In genomic region chr7:17939670-17940301, GRCh38 we compare ENCODE assay signal across 8 cellular contexts. TPM values are rescaled to one million over a fixed set of nuclear protein-coding genes. Genes with fewer than 3 reads are reported as not detected.
DNase-seq lines count a peak whose midpoint lies in the region; ATAC-seq and TF ChIP-seq lines count a peak whose summit lies in the region.

No MANE protein-coding gene starts in this region.

- H3K4me1 Mint-ChIP-seq in activated naive CD8-positive, alpha-beta T cell treated with anti-CD3 and anti-CD28 coated beads, Interleukin-2, amount 10 ng/mL, durations not matched to agents 7 days and 5 days, result peaks cover 43% of the 10 kb centered on the region

- H3K9me3 Mint-ChIP-seq in activated naive CD8-positive, alpha-beta T cell treated with anti-CD3 and anti-CD28 coated beads, Interleukin-2, amount 10 ng/mL, durations not matched to agents 7 days and 5 days, result no peaks in the 10 kb centered on the region

- H3K4me1 ChIP-seq in heart right ventricle, result peaks cover 0 to 53% (median 38%) of the 10 kb centered on the region in 9 donors
- peaks cover 56% of the 10 kb centered on the region for H3K4me1 ChIP-seq in vagina

- H3K4me3 Mint-ChIP-seq in activated naive CD8-positive, alpha-beta T cell treated with anti-CD3 and anti-CD28 coated beads, Interleukin-2, amount 10 ng/mL, durations not matched to agents 7 days and 5 days, result peak overlapping the region; percentile 95

- POLR2A ChIA-PET in activated naive CD8-positive, alpha-beta T cell treated with anti-CD3 and anti-CD28 coated beads, Interleukin-2, amount 10 ng/mL, durations not matched to agents 7 days and 5 days (lab: Charles Lee), result interaction anchor here (1.0 kb wide), 1 partner anchor 13 kb away, joined by 3 read pairs; no protein-coding TSS in a partner anchor

- 0 to 1% methylated on average over 28 of the region's 28 CpGs for WGBS in heart right ventricle, 2 donors

- H3K4me3 ChIP-seq in heart right ventricle (peak overlapping the region; percentile 75 to 96 (median 90)), vagina (peak overlapping the region; percentile 89 to 93)

- peak overlapping the region; percentile 76 to 98 (median 96) for H3K27ac ChIP-seq in heart right ventricle
- H3K27ac ChIP-seq in vagina, result peak overlapping the region; percentile 99

- ATAC-seq in GM19468 (IDR thresholded peaks at IDR 0.05; ENCODE audit: extremely low read depth, unreplicated experiment) (peak; percentile 5), HG03575 (IDR thresholded peaks at IDR 0.05; ENCODE audit: extremely low read depth, insufficient number of reproducible peaks, low FRiP score, unreplicated experiment) (peak; percentile 13), heart right ventricle (peak; percentile 46 to 83 (median 74))
- peak; percentile 57 for ATAC-seq in activated naive CD8-positive, alpha-beta T cell treated with anti-CD3 and anti-CD28 coated beads, Interleukin-2, amount 10 ng/mL, durations not matched to agents 7 days and 5 days (ENCODE audit: low read depth)

- H3K36me3 ChIP-seq in heart right ventricle (no peaks in the 10 kb centered on the region), vagina (no peaks in the 10 kb centered on the region)

- H3K36me3 Mint-ChIP-seq in activated naive CD8-positive, alpha-beta T cell treated with anti-CD3 and anti-CD28 coated beads, Interleukin-2, amount 10 ng/mL, durations not matched to agents 7 days and 5 days, result peaks cover 13% of the 10 kb centered on the region

- H3K27me3 ChIP-seq in heart right ventricle (no peaks in the 10 kb centered on the region), vagina (no peaks in the 10 kb centered on the region)

- in situ Hi-C loops in Caki2 (cut with HindIII; ENCODE audit: low pct_unique_long_range_greater_than_20kb, low sequenced_read_pairs), result no loop called here

- TF ChIP-seq POLR2A in vagina (IDR thresholded peaks at IDR 0.05), result no peak

- peaks cover 3% of the 10 kb centered on the region for H3K27me3 Mint-ChIP-seq in activated naive CD8-positive, alpha-beta T cell treated with anti-CD3 and anti-CD28 coated beads, Interleukin-2, amount 10 ng/mL, durations not matched to agents 7 days and 5 days

- H3K9me3 ChIP-seq in heart right ventricle, result no peaks in the 10 kb centered on the region
- no peaks in the 10 kb centered on the region for H3K9me3 ChIP-seq in vagina

- H3K27ac Mint-ChIP-seq in activated naive CD8-positive, alpha-beta T cell treated with anti-CD3 and anti-CD28 coated beads, Interleukin-2, amount 10 ng/mL, durations not matched to agents 7 days and 5 days, result peak overlapping the region; percentile 92

- no peak for TF ChIP-seq CTCF in heart right ventricle (IDR thresholded peaks at IDR 0.05)
- TF ChIP-seq CTCF in vagina (IDR thresholded peaks at IDR 0.05), result no peak

- peak; percentile 69 for DNase-seq in Caki2 (ENCODE audit: low read depth)
- peak; percentile 38 for DNase-seq in SK-N-DZ (ENCODE audit: low spot score)
- peak; percentile 62 for DNase-seq in activated naive CD8-positive, alpha-beta T cell treated with anti-CD3 and anti-CD28 coated beads, Interleukin-2, amount 10 ng/mL, durations not matched to agents 7 days and 5 days
- peak; percentile 38 for DNase-seq in heart right ventricle
- peak in 8 of 10 donors; percentile 27 to 91 (median 46) for DNase-seq in posterior cingulate gyrus
- peak in 1 of 2 donors; percentile 92 for DNase-seq in vagina (ENCODE audit: extremely low spot score in 2 of 2)

- intact Hi-C loops in heart right ventricle (cut with DNase I), result loop anchor here in 3 of 10 donors (10.0 kb wide), 2 partner anchors 165 to 255 kb away; no protein-coding TSS in a partner anchor
- intact Hi-C loops in posterior cingulate gyrus (cut with DNase I), result no loop called here
- intact Hi-C loops in vagina (cut with DNase I), result no loop called here

RNA-seq across cellular contexts. Expression of gene SNX13, which starts 0.5 kb away (rescaled TPM):
- total RNA-seq in Caki2 (2014; rRNA removed; shearing (Covaris generic); ENCODE audit: low replicate concordance), result 9.8 and 31.9 TPM in 2 replicates
- polyA plus RNA-seq in SK-N-DZ (2014; cell fraction: cytosol; rRNA removed), result 28.9 and 35.0 TPM in 2 replicates
- polyA plus RNA-seq in SK-N-DZ (2014; cell fraction: nucleus; rRNA removed), result 29.6 and 35.0 TPM in 2 replicates
- total RNA-seq in activated naive CD8-positive, alpha-beta T cell treated with anti-CD3 and anti-CD28 coated beads, Interleukin-2, amount 10 ng/mL, durations not matched to agents 7 days and 5 days, result 10 to 100 TPM; 29.3 to 35.1 TPM
- 10 to 100 TPM; 40.6 to 57.7 (median 46.3) TPM for total RNA-seq in heart right ventricle
- 10 to 100 TPM in 1 of 2 donors, 1 to 10 TPM in 1; 7.1 to 11.8 TPM for polyA plus RNA-seq in heart right ventricle
- 67.3 TPM for total RNA-seq in vagina

Comparison
In these comparisons a context has a peak if more than half of its experiments do, and no peak if none do; other contexts are left out.
1. ATAC-seq: peak in every context shown above with its lines; median percentile 74 in heart right ventricle; 57 in activated naive CD8-positive, alpha-beta T cell treated with anti-CD3 and anti-CD28 coated beads, Interleukin-2, amount 10 ng/mL, durations not matched to agents 7 days and 5 days; 13 in HG03575; 5 in GM19468.